ENCODE assay signal across 16 cellular contexts in genomic region chr19:11159598-11160001, GRCh38. TPM values are rescaled to one million over a fixed set of nuclear protein-coding genes. Genes with fewer than 3 reads are reported as not detected.
DNase-seq lines count a peak whose midpoint lies in the region; ATAC-seq and TF ChIP-seq lines count a peak whose summit lies in the region.
"Had no signal": no experiment of that assay in that cellular context is flagged by ENCODE, and none has a peak within 500 bp of the region (broad histone marks: within the 10 kb centered on the region; RNA-seq: fewer than 3 reads in every experiment).

No MANE protein-coding gene starts in this region.

- DNase-seq in Right ventricle myocardium inferior (ENCODE audit: missing footprints) (peak; percentile 54), cardiac septum (ENCODE audit: low spot score) (no peak), right cardiac atrium (peak in 1 of 3 donors; percentile 52), psoas muscle (peak; percentile 71 to 73), aorta (no peak), AG20443 (ENCODE audit: low spot score) (no peak), NCI-H187 (lab: John Stamatoyannopoulos, UW) (no peak)
- no peak for DNase-seq in effector CD8-positive, alpha-beta T cell (lab: John Stamatoyannopoulos, UW)
- DNase-seq: activated CD4-positive, CD25-positive, alpha-beta regulatory T cell; CD4-positive, CD25-positive, alpha-beta regulatory T cell; glutamatergic neuron; NCI-H1092 treated with DMSO at 0.1 percent for 48 hours; nucleus accumbens; small intestine; T-cell had no signal

- 27% methylated on average over 10 of the region's 10 CpGs for WGBS in right cardiac atrium
- 65 to 68% (median 68%) methylated on average over 10 of the region's 10 CpGs for WGBS in psoas muscle, 3 donors
- 11 to 18% methylated on average over 10 of the region's 10 CpGs for WGBS in aorta, 2 donors

- H3K4me3 ChIP-seq in right cardiac atrium (ENCODE audit: low read length) (no peak overlapping the region), psoas muscle (no peak overlapping the region), aorta (ENCODE audit: low read length in 2 of 2) (no peak overlapping the region)

- H3K4me1 ChIP-seq in right cardiac atrium (ENCODE audit: control insufficient read depth, insufficient read depth, low read length) (peaks cover 7% of the 10 kb centered on the region), psoas muscle (peaks cover 29% of the 10 kb centered on the region), aorta (ENCODE audit: control insufficient read depth in 1 of 2, insufficient read depth in 2 of 2, low read length in 2 of 2) (no peaks in the 10 kb centered on the region)

- H3K36me3 ChIP-seq in psoas muscle (ENCODE audit: insufficient read depth in 1 of 2, low read depth in 1 of 2) (peaks cover 0 to 7% of the 10 kb centered on the region in 2 donors), aorta (ENCODE audit: control insufficient read depth in 1 of 2, insufficient read depth in 2 of 2, low read length in 1 of 2) (no peaks in the 10 kb centered on the region)

- no peak for TF ChIP-seq CTCF in psoas muscle (IDR thresholded peaks at IDR 0.05)

- no peaks in the 10 kb centered on the region for H3K9me3 ChIP-seq in right cardiac atrium (ENCODE audit: control insufficient read depth, low read length)
- peaks cover 4% of the 10 kb centered on the region for H3K9me3 ChIP-seq in psoas muscle
- H3K9me3 ChIP-seq in aorta (ENCODE audit: control insufficient read depth, low read length) = no peaks in the 10 kb centered on the region

- H3K27ac ChIP-seq in right cardiac atrium (ENCODE audit: low read length) (peak overlapping the region; percentile 61), psoas muscle (peak overlapping the region; percentile 34), aorta (ENCODE audit: low read depth in 1 of 2, low read length in 2 of 2) (no peak overlapping the region)
- H3K27ac ChIP-seq: RWPE1 had no signal

- intact Hi-C loops in Right ventricle myocardium inferior (cut with DNase I) (loop anchor here (2.0 kb wide), 1 partner anchor 29 kb away; no protein-coding TSS in a partner anchor), cardiac septum (cut with DNase I) (loop anchor here (2.0 kb wide), 1 partner anchor 17 kb away; no protein-coding TSS in a partner anchor), right cardiac atrium (cut with DNase I) (loop anchor here in 1 of 4 donors (5.0 kb wide), 1 partner anchor 38 kb away; the partner anchor contains the start of gene KANK2), psoas muscle (cut with DNase I) (no loop called here), aorta (cut with DNase I) (no loop called here)

- ATAC-seq in Right ventricle myocardium inferior (peak; percentile 20), right cardiac atrium (peak; percentile 12 to 19), psoas muscle (peak in 1 of 4 donors; percentile 2), aorta (ENCODE audit: low FRiP score) (peak; percentile 52)
- ATAC-seq: T-cell had no signal

- no peaks in the 10 kb centered on the region for H3K27me3 ChIP-seq in right cardiac atrium (ENCODE audit: control insufficient read depth, insufficient read depth)
- no peaks in the 10 kb centered on the region for H3K27me3 ChIP-seq in psoas muscle (ENCODE audit: insufficient read depth in 3 of 3, low read length in 2 of 3)
- no peaks in the 10 kb centered on the region for H3K27me3 ChIP-seq in aorta (ENCODE audit: control insufficient read depth in 1 of 2, insufficient read depth in 2 of 2, low read length in 1 of 2)

RNA-seq across cellular contexts. Expression of gene SPC24, which starts 4.0 kb away (rescaled TPM):
- total RNA-seq in Right ventricle myocardium inferior = 8.6 TPM
- 3.8 TPM for total RNA-seq in cardiac septum
- total RNA-seq in right cardiac atrium = 1 to 10 TPM in 3 of 4 donors, under 1 TPM in 1; 0.56 to 4.4 (median 3.4) TPM
- polyA plus RNA-seq in right cardiac atrium = 1.6 TPM
- 1 to 10 TPM in 2 of 4 donors, under 1 TPM in 2; 0.51 to 1.7 (median 0.98) TPM for total RNA-seq in psoas muscle
- under 1 TPM; 0.14 to 0.55 (median 0.44) TPM for polyA plus RNA-seq in psoas muscle
- total RNA-seq in aorta = 1 to 10 TPM; 1.1 to 2.9 TPM
- 1 to 10 TPM in 1 of 2 donors, under 1 TPM in 1; 0.43 to 1.0 TPM for polyA plus RNA-seq in aorta

RNA-seq across cellular contexts. Expression of gene KANK2, which starts 37.7 kb away (rescaled TPM):
- 434 TPM for total RNA-seq in Right ventricle myocardium inferior
- total RNA-seq in cardiac septum = 499 TPM
- total RNA-seq in right cardiac atrium = 100 to 1,000 TPM; 244 to 324 (median 295) TPM
- polyA plus RNA-seq in right cardiac atrium = 259 TPM
- total RNA-seq in psoas muscle = 100 to 1,000 TPM in 1 of 4 donors, 10 to 100 TPM in 3; 44.0 to 103 (median 68.0) TPM
- polyA plus RNA-seq in psoas muscle = 10 to 100 TPM; 23.7 to 29.9 (median 25.8) TPM
- total RNA-seq in aorta = 100 to 1,000 TPM; 316 to 379 TPM
- polyA plus RNA-seq in aorta = 100 to 1,000 TPM; 269 to 282 TPM

Comparison
In these comparisons a context has a peak if more than half of its experiments do, and no peak if none do; other contexts are left out.
1. DNase-seq: peak in Right ventricle myocardium inferior (single experiment) and psoas muscle (2 of 2); none in cardiac septum (single experiment), aorta (0 of 2), effector CD8-positive, alpha-beta T cell (single experiment), AG20443 (single experiment) and NCI-H187 (0 of 2).
2. H3K27ac ChIP-seq: peak in right cardiac atrium (single experiment) and psoas muscle (single experiment); none in aorta (0 of 2).
3. intact Hi-C loops: an anchor here in Right ventricle myocardium inferior (2.0 kb wide) and cardiac septum (2.0 kb wide); none called in psoas muscle and aorta.